ENCODE assay signal across 7 cellular contexts in genomic region chr12:74071182-74071581, GRCh38.
"Had no signal": no experiment of that assay in that cellular context is flagged by ENCODE, and none has a peak within 500 bp of the region (broad histone marks: within the 10 kb centered on the region; RNA-seq: fewer than 3 reads in every experiment).

No MANE protein-coding gene starts in this region.

- DNase-seq: GM23248, GOT3, H7, H9, HCEC 1CT, HFFc6 had no signal

- H3K4me3 Mint-ChIP-seq: GM23338, H9, HFFc6 had no signal

- H3K27ac Mint-ChIP-seq: GM23338, H9, HFFc6 had no signal

- H3K4me1 Mint-ChIP-seq: GM23338 had no signal
